ENCODE assay signal across 8 cellular contexts in the genomic region with DNA sequence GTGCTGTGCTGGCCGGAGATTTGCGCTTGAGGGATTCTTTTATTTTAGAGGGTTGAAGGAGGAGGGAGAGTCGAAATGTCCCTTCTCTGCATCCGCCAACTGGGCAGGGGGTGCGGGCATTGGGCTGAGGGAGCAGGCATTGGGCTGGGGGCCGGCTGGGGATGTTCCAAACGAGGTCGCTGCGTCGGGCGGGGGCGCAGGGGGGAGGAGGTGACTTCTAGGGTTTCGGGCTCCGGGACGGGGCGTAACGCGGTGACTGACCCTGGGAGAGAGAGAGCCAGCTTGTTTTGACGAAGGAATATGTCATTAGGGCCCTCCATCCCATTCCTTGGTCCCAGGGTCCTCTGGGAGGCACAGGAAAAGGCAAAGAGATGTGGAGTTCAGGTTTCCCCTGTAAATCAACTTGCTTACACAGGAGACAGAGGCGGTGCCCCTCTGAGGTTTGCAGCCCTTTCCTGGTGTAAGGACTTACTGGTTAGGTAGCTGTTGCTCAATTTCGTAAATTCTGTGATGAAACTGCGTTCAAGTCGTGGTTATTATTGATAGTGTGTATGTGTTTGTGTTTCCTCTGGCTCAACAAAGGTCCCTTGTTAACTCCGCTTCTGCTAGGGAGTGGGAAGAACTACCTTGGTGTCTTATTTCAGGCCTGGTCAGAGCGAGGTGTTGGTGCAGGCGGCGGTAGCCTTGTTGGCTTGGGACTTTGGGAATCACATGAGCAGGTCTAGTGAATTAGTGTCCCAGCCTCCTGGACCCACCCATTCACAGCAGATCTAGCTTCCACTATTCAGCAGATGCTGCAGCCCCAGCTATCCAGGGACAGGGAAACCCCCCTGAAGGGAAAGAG. TPM values are rescaled to one million over a fixed set of nuclear protein-coding genes. Genes with fewer than 3 reads are reported as not detected.
A peak's percentile ranks its signal among the peaks of the same experiment; 100 is the strongest.
DNase-seq lines count a peak whose midpoint lies in the region; ATAC-seq, FAIRE-seq and TF ChIP-seq lines count a peak whose summit lies in the region.

No MANE protein-coding gene starts in this region.

- no peak for FAIRE-seq in urothelium cell line (lab: Jason Lieb, UNC)

- peak overlapping the region in 1 of 2 donors; percentile 50 for H3K27ac Mint-ChIP-seq in activated naive CD4-positive, alpha-beta T cell treated with anti-CD3 and anti-CD28 coated beads, Interleukin-2, amount 50 U/mL, for 72 hours
- H3K27ac Mint-ChIP-seq in T-cell: no peak overlapping the region
- peak overlapping the region; percentile 97 for H3K27ac Mint-ChIP-seq in mesothelial cell of epicardium

- ATAC-seq in activated naive CD4-positive, alpha-beta T cell treated with anti-CD3 and anti-CD28 coated beads, Interleukin-2, amount 50 U/mL, for 72 hours: no peak
- ATAC-seq in T-cell (replicated peaks in 1 of 4): no peak
- no peak for ATAC-seq in HG02588 (IDR thresholded peaks at IDR 0.05; ENCODE audit: unreplicated experiment)
- ATAC-seq in HG03159 (IDR thresholded peaks at IDR 0.05; ENCODE audit: unreplicated experiment): no peak

- peaks cover 0 to 12% of the 10 kb centered on the region in 2 donors for H3K27me3 Mint-ChIP-seq in T-cell
- peaks cover 31% of the 10 kb centered on the region for H3K27me3 Mint-ChIP-seq in mesothelial cell of epicardium (ENCODE audit: low read depth)

- H3K4me1 Mint-ChIP-seq in T-cell (peaks cover 23 to 26% (median 25%) of the 10 kb centered on the region in 3 donors), mesothelial cell of epicardium (peaks cover 34% of the 10 kb centered on the region)

- H3K36me3 Mint-ChIP-seq in activated naive CD4-positive, alpha-beta T cell treated with anti-CD3 and anti-CD28 coated beads, Interleukin-2, amount 50 U/mL, for 72 hours: no peaks in the 10 kb centered on the region
- no peaks in the 10 kb centered on the region for H3K36me3 Mint-ChIP-seq in T-cell
- no peaks in the 10 kb centered on the region for H3K36me3 Mint-ChIP-seq in mesothelial cell of epicardium

- H3K4me3 Mint-ChIP-seq in T-cell: peak overlapping the region; percentile 77 to 92 (median 83)
- H3K4me3 Mint-ChIP-seq in mesothelial cell of epicardium: peak overlapping the region; percentile 86

- POLR2A ChIA-PET in T-cell (lab: Charles Lee): no interaction called here

- H3K9me3 Mint-ChIP-seq in activated naive CD4-positive, alpha-beta T cell treated with anti-CD3 and anti-CD28 coated beads, Interleukin-2, amount 50 U/mL, for 72 hours: no peaks in the 10 kb centered on the region
- H3K9me3 Mint-ChIP-seq in T-cell: no peaks in the 10 kb centered on the region
- H3K9me3 Mint-ChIP-seq in mesothelial cell of epicardium: no peaks in the 10 kb centered on the region

- CTCF ChIA-PET in T-cell (lab: Charles Lee): no interaction called here

- peak; percentile 9 for DNase-seq in activated naive CD4-positive, alpha-beta T cell treated with Interleukin-2 at 50 U/mL for 16 hours
- no peak for DNase-seq in activated naive CD4-positive, alpha-beta T cell treated with anti-CD3 and anti-CD28 coated beads, Interleukin-2, amount 50 U/mL, for 72 hours (ENCODE audit: low spot score in 2 of 2)
- DNase-seq in T-cell (peak in 11 of 34 experiments; percentile 0 to 14 (median 4)), mesothelial cell of epicardium (ENCODE audit: low spot score in 2 of 2, unreplicated experiment in 2 of 2) (peak in 1 of 2 experiments; percentile 49), urothelium cell line (ENCODE audit: low spot score) (peak; percentile 17)
- DNase-seq in effector CD8-positive, alpha-beta T cell (lab: John Stamatoyannopoulos, UW): peak; percentile 3

- TF ChIP-seq CTCF in mesothelial cell of epicardium (IDR thresholded peaks at IDR 0.05; ENCODE audit: unreplicated experiment): no peak

RNA-seq across cellular contexts. Expression of a gene that starts 0.7 kb away (rescaled TPM):
- total RNA-seq in activated naive CD4-positive, alpha-beta T cell treated with anti-CD3 and anti-CD28 coated beads, Interleukin-2, amount 50 U/mL, for 72 hours: 1 to 10 TPM in 1 of 2 donors, under 1 TPM in 1; 0.66 to 2.7 TPM
- total RNA-seq in T-cell (1 to 10 TPM; 1.1 to 2.7 (median 1.6) TPM), mesothelial cell of epicardium (13.9 to 16.8 TPM (median 14.0 TPM) in 3 replicates)

Comparison
In these comparisons a context has a peak if more than half of its experiments do, and no peak if none do; other contexts are left out.
1. DNase-seq: peak in activated naive CD4-positive, alpha-beta T cell treated with Interleukin-2 at 50 U/mL for 16 hours (single experiment), effector CD8-positive, alpha-beta T cell (single experiment) and urothelium cell line (single experiment); none in activated naive CD4-positive, alpha-beta T cell treated with anti-CD3 and anti-CD28 coated beads, Interleukin-2, amount 50 U/mL, for 72 hours (0 of 2).